17 cellular contexts compared by ENCODE assay signal in genomic region chr2:5528741-5529140, GRCh38.
DNase-seq lines count a peak whose midpoint lies in the region; ATAC-seq lines count a peak whose summit lies in the region.
"Had no signal": no experiment of that assay in that cellular context is flagged by ENCODE, and none has a peak within 500 bp of the region (broad histone marks: within the 10 kb centered on the region; RNA-seq: fewer than 3 reads in every experiment).

No MANE protein-coding gene starts in this region.

- H3K4me2 ChIP-seq in mesendoderm (ENCODE audit: low read length) = no peak overlapping the region
- H3K4me2 ChIP-seq: BLaER1 treated with 17β-estradiol and CSF1 and Interleukin-3, amounts not matched to agents 10 nM and 100 nM had no signal

- H3K27me3 ChIP-seq in mesendoderm (ENCODE audit: insufficient read depth, low read length, poor library complexity) = no peaks in the 10 kb centered on the region
- H3K27me3 ChIP-seq: BLaER1 treated with 17β-estradiol and CSF1 and Interleukin-3, amounts not matched to agents 10 nM and 100 nM had no signal

- H3K36me3 ChIP-seq in mesendoderm (ENCODE audit: control insufficient read depth, insufficient read depth, low read length) = no peaks in the 10 kb centered on the region
- H3K36me3 ChIP-seq: BLaER1 treated with 17β-estradiol and CSF1 and Interleukin-3, amounts not matched to agents 10 nM and 100 nM had no signal

- intact Hi-C loops in sciatic nerve (cut with DNase I) = no loop called here

- no peak overlapping the region for H3K56ac ChIP-seq in mesendoderm (ENCODE audit: low read length)

- H4K5ac ChIP-seq in mesendoderm (ENCODE audit: low read length) = no peak overlapping the region

- no peak for ATAC-seq in sciatic nerve
- ATAC-seq: CD8-positive, alpha-beta T cell; GM12878; HCT116 had no signal

- H3K79me1 ChIP-seq in mesendoderm (ENCODE audit: low read length) = no peaks in the 10 kb centered on the region

- H3K4me1 ChIP-seq in mesendoderm (ENCODE audit: control insufficient read depth, low read depth, low read length) = peaks cover 2% of the 10 kb centered on the region
- H3K4me1 ChIP-seq: BLaER1 treated with 17β-estradiol and CSF1 and Interleukin-3, amounts not matched to agents 10 nM and 100 nM; Caco-2 had no signal

- no peak overlapping the region for H4K8ac ChIP-seq in mesendoderm (ENCODE audit: low read depth, low read length)

- no peak overlapping the region for H3K18ac ChIP-seq in mesendoderm (ENCODE audit: low read length)

- H2BK15ac ChIP-seq in mesendoderm (replicated peaks; ENCODE audit: low read depth) = no peak overlapping the region

- WGBS in mesendoderm (ENCODE audit: extremely low coverage, insufficient coverage, low lambda C conversion rate) = no CpG with 5 or more reads among the region's 8 CpGs

- DNase-seq in NCI-H2171 treated with DMSO at 0.1 percent for 48 hours (lab: John Stamatoyannopoulos, UW) (peak; percentile 37), NCI-H2171 (lab: John Stamatoyannopoulos, UW) (no peak), DMS79 (lab: John Stamatoyannopoulos, UW) (peak; percentile 49), mesendoderm (peak; percentile 66), sciatic nerve (ENCODE audit: low spot score) (no peak), superior temporal gyrus (ENCODE audit: extremely low spot score) (no peak)
- DNase-seq in Jurkat, Clone E6-1 (ENCODE audit: low read depth, low spot score) = peak; percentile 91
- DNase-seq: Caco-2; CD8-positive, alpha-beta T cell; EL; GOT3; H7; HFFc6 had no signal

- no peak overlapping the region for H3K9ac ChIP-seq in mesendoderm (ENCODE audit: low read length)
- H3K9ac ChIP-seq: BLaER1 treated with 17β-estradiol and CSF1 and Interleukin-3, amounts not matched to agents 10 nM and 100 nM had no signal

- no peak overlapping the region for H3K4ac ChIP-seq in mesendoderm (ENCODE audit: low read depth, low read length)

- no peak overlapping the region for H2BK5ac ChIP-seq in mesendoderm (ENCODE audit: low read length)

- H3K27ac ChIP-seq in mesendoderm (ENCODE audit: low read depth, low read length) = no peak overlapping the region
- H3K27ac ChIP-seq: BLaER1 treated with 17β-estradiol and CSF1 and Interleukin-3, amounts not matched to agents 10 nM and 100 nM; HL-60 had no signal

- H3K79me2 ChIP-seq in mesendoderm (ENCODE audit: control insufficient read depth, insufficient read depth, low read length) = no peaks in the 10 kb centered on the region

- no peak overlapping the region for H2BK120ac ChIP-seq in mesendoderm (ENCODE audit: low read depth, low read length)

- H2AK5ac ChIP-seq in mesendoderm (ENCODE audit: low read length) = no peak overlapping the region

- no peak overlapping the region for H3K4me3 ChIP-seq in Jurkat, Clone E6-1 (ENCODE audit: low read length)
- no peak overlapping the region for H3K4me3 ChIP-seq in mesendoderm (ENCODE audit: low read length)
- H3K4me3 ChIP-seq: BLaER1 treated with 17β-estradiol and CSF1 and Interleukin-3, amounts not matched to agents 10 nM and 100 nM; GM12878 had no signal

- H3K23ac ChIP-seq in mesendoderm (ENCODE audit: low read length) = no peak overlapping the region

Comparison
In these comparisons a context has a peak if more than half of its experiments do, and no peak if none do; other contexts are left out.
1. DNase-seq: peak in NCI-H2171 treated with DMSO at 0.1 percent for 48 hours (single experiment), DMS79 (single experiment), Jurkat, Clone E6-1 (single experiment) and mesendoderm (single experiment); none in NCI-H2171 (single experiment), sciatic nerve (single experiment) and superior temporal gyrus (single experiment).